ENCODE assay signal across 1 cellular context in genomic region chr7:157386979-157387800, GRCh38.
TF ChIP-seq lines count a peak whose summit lies in the region.

No MANE protein-coding gene starts in this region.

TF ChIP-seq in K562, 482 proteins besides CTCF, POLR2A, EP300 and RAD21 (continued from another document and continues in another):
- no peak for TF ChIP-seq PATZ1 (CRISPR knock-in tag; IDR thresholded peaks at IDR 0.05; ENCODE audit: borderline replicate concordance)
- TF ChIP-seq SMARCA5 (IDR thresholded peaks at IDR 0.05) = no peak
- TF ChIP-seq ZNF668 (CRISPR knock-in tag; IDR thresholded peaks at IDR 0.05) = no peak
- TF ChIP-seq NR3C1 (CRISPR knock-in tag; IDR thresholded peaks at IDR 0.05) = no peak
- TF ChIP-seq, protein P1, sequence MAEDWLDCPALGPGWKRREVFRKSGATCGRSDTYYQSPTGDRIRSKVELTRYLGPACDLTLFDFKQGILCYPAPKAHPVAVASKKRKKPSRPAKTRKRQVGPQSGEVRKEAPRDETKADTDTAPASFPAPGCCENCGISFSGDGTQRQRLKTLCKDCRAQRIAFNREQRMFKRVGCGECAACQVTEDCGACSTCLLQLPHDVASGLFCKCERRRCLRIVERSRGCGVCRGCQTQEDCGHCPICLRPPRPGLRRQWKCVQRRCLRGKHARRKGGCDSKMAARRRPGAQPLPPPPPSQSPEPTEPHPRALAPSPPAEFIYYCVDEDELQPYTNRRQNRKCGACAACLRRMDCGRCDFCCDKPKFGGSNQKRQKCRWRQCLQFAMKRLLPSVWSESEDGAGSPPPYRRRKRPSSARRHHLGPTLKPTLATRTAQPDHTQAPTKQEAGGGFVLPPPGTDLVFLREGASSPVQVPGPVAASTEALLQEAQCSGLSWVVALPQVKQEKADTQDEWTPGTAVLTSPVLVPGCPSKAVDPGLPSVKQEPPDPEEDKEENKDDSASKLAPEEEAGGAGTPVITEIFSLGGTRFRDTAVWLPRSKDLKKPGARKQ (CRISPR knock-in tag; IDR thresholded peaks at IDR 0.05) = peak; percentile 89; the same call in 1 of the 2 replicates
- TF ChIP-seq ELK3 (CRISPR knock-in tag; IDR thresholded peaks at IDR 0.05) = no peak
- TF ChIP-seq ZNF511 (CRISPR knock-in tag; IDR thresholded peaks at IDR 0.05) = peak; percentile 67; the same call in 1 of the 2 replicates
- no peak for TF ChIP-seq XRCC4 (IDR thresholded peaks at IDR 0.05; ENCODE audit: extremely low read depth, insufficient read depth, insufficient read length)
- no peak for TF ChIP-seq ZNF639 (CRISPR knock-in tag; conservative IDR thresholded peaks at IDR 0.05 in 1 of 2, IDR thresholded peaks at IDR 0.05 in 1 of 2)
- no peak for TF ChIP-seq SRSF1 (IDR thresholded peaks at IDR 0.05; ENCODE audit: low read depth, low read length)
- peak; percentile 86 for TF ChIP-seq SOX6 (IDR thresholded peaks at IDR 0.05)
- TF ChIP-seq NFE2 (IDR thresholded peaks at IDR 0.05; ENCODE audit: low read depth) = no peak
- no peak for TF ChIP-seq MED1 (CRISPR knock-in tag; IDR thresholded peaks at IDR 0.05; ENCODE audit: borderline replicate concordance)
- no peak for TF ChIP-seq MCM5 (IDR thresholded peaks at IDR 0.05; ENCODE audit: low read depth)
- TF ChIP-seq NFYB (IDR thresholded peaks at IDR 0.05; ENCODE audit: extremely low read depth, insufficient read length) = no peak
- TF ChIP-seq RNF219 (CRISPR knock-in tag; IDR thresholded peaks at IDR 0.05) = no peak
- peak; percentile 53 for TF ChIP-seq RAD51 (IDR thresholded peaks at IDR 0.05; ENCODE audit: borderline replicate concordance, low read depth)
- TF ChIP-seq RUNX1 (IDR thresholded peaks at IDR 0.05; ENCODE audit: low read depth) = no peak
- peak; percentile 100 for TF ChIP-seq BHLHE40 (IDR thresholded peaks at IDR 0.05; ENCODE audit: low read length)
- TF ChIP-seq ZBTB5 (IDR thresholded peaks at IDR 0.05) = no peak
- TF ChIP-seq TFAP4 (CRISPR knock-in tag; IDR thresholded peaks at IDR 0.05; ENCODE audit: borderline replicate concordance) = peak; percentile 41; the same call in 1 of the 2 replicates
- no peak for TF ChIP-seq DACH1 (IDR thresholded peaks at IDR 0.05; ENCODE audit: partially characterized antibody)
- no peak for TF ChIP-seq MEF2D (tag; conservative IDR thresholded peaks at IDR 0.05; ENCODE audit: low read depth)
- TF ChIP-seq KAT7 (CRISPR knock-in tag; IDR thresholded peaks at IDR 0.05; ENCODE audit: borderline replicate concordance) = no peak
- TF ChIP-seq, protein P2, sequence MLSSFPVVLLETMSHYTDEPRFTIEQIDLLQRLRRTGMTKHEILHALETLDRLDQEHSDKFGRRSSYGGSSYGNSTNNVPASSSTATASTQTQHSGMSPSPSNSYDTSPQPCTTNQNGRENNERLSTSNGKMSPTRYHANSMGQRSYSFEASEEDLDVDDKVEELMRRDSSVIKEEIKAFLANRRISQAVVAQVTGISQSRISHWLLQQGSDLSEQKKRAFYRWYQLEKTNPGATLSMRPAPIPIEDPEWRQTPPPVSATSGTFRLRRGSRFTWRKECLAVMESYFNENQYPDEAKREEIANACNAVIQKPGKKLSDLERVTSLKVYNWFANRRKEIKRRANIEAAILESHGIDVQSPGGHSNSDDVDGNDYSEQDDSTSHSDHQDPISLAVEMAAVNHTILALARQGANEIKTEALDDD (IDR thresholded peaks at IDR 0.05) = no peak
- TF ChIP-seq SIX5 (IDR thresholded peaks at IDR 0.05; ENCODE audit: borderline replicate concordance in 1 of 2, insufficient read depth in 1 of 2, low read depth in 1 of 2, low read length in 2 of 2) = no peak
- TF ChIP-seq ILF3 (IDR thresholded peaks at IDR 0.05; ENCODE audit: borderline replicate concordance) = no peak
- TF ChIP-seq TOE1 (IDR thresholded peaks at IDR 0.05; ENCODE audit: borderline replicate concordance) = peak; percentile 65; the same call in 1 of the 2 replicates
- TF ChIP-seq TOE1 (CRISPR knock-in tag; IDR thresholded peaks at IDR 0.05; ENCODE audit: borderline replicate concordance, low read depth) = 0 out of 2 replicates have a peak, but pooled peaks have one; percentile 61
- no peak for TF ChIP-seq ZNF318 (IDR thresholded peaks at IDR 0.05; ENCODE audit: borderline replicate concordance in 1 of 2, low read depth in 1 of 2)
- TF ChIP-seq ZNF41 (CRISPR knock-in tag; conservative IDR thresholded peaks at IDR 0.05) = no peak
- peak; percentile 93 for TF ChIP-seq SPI1 (IDR thresholded peaks at IDR 0.05; ENCODE audit: borderline replicate concordance, low read depth, low read length)
- peak in 2 of 3 experiments; percentile 71 to 88 for TF ChIP-seq YY1 (IDR thresholded peaks at IDR 0.05; ENCODE audit: borderline replicate concordance in 1 of 3, control insufficient read depth in 1 of 3, extremely low read depth in 1 of 3, insufficient read depth in 3 of 3, insufficient read length in 1 of 3, insufficient replicate concordance in 2 of 3, low read depth in 1 of 3, low read length in 2 of 3)
- no peak; the same call in 1 of the 2 replicates for TF ChIP-seq RFX1 (IDR thresholded peaks at IDR 0.05)
